ENCODE assay signal across 11 cellular contexts in genomic region chr5:173165193-173165988, GRCh38.
"Had no signal": no experiment of that assay in that cellular context is flagged by ENCODE, and none has a peak within 500 bp of the region (broad histone marks: within the 10 kb centered on the region; RNA-seq: fewer than 3 reads in every experiment).

No MANE protein-coding gene starts in this region.

- H3K27me3 ChIP-seq: brain microvascular endothelial cell, esophagus squamous epithelium, tibial artery, uterus had no signal

- H3K27ac ChIP-seq: brain microvascular endothelial cell, esophagus squamous epithelium, tibial artery, uterus had no signal

- H3K4me3 ChIP-seq: esophagus squamous epithelium, lung, tibial artery, uterus had no signal

- H3K9me3 ChIP-seq: esophagus squamous epithelium, tibial artery, uterus had no signal

- DNase-seq: activated B cell treated with CpG ODN at 0.5 μM for 24 hours; activated effector memory CD4-positive, alpha-beta T cell treated with anti-CD3 and anti-CD28 coated beads, Interleukin-2, amount 50 U/mL, for 16 hours; activated T-cell treated with anti-CD3 and anti-CD28 coated beads, Interleukin-2, amount 50 U/mL, for 4 hours; esophagus squamous epithelium; occipital lobe; tibial artery; uterus had no signal

- H3K36me3 ChIP-seq: uterus had no signal

- H3K4me1 ChIP-seq: esophagus squamous epithelium, tibial artery, uterus had no signal

- ATAC-seq: activated T-cell treated with anti-CD3 and anti-CD28 coated beads, Interleukin-2, amount 50 U/mL, for 4 hours had no signal

- FAIRE-seq: keratinocyte, TTC549 had no signal
